In genomic region chr16:60720060-60720459, GRCh38 we compare ENCODE assay signal across 5 cellular contexts.
A peak's percentile ranks its signal among the peaks of the same experiment; 100 is the strongest.
TF ChIP-seq lines count a peak whose summit lies in the region.

No MANE protein-coding gene starts in this region.

TF ChIP-seq in HepG2, 621 proteins besides CTCF, POLR2A, EP300 and RAD21:
- TF ChIP-seq MAFK (conservative IDR thresholded peaks at IDR 0.05 in 1 of 2, IDR thresholded peaks at IDR 0.05 in 1 of 2; ENCODE audit: low read length in 2 of 2) (peak; percentile 29 to 65; a peak in 2 of 4 replicates), ZEB1 (IDR thresholded peaks at IDR 0.05; ENCODE audit: insufficient replicate concordance, low read depth) (no peak), MAFF (IDR thresholded peaks at IDR 0.05; ENCODE audit: low read depth, low read length) (peak; percentile 50)

TF ChIP-seq in A549, 52 proteins besides CTCF, POLR2A, EP300 and RAD21:
- TF ChIP-seq ZC3H11A (IDR thresholded peaks at IDR 0.05): no peak
- TF ChIP-seq NFE2L2 (conservative IDR thresholded peaks at IDR 0.05; ENCODE audit: low read length): no peak
- no peak for TF ChIP-seq PHF8 (IDR thresholded peaks at IDR 0.05; ENCODE audit: borderline replicate concordance, low read depth)
- no peak for TF ChIP-seq ZSCAN20 (CRISPR knock-in tag; IDR thresholded peaks at IDR 0.05)
- peak; percentile 2 for TF ChIP-seq MAFK (IDR thresholded peaks at IDR 0.05; ENCODE audit: partially characterized antibody)
- TF ChIP-seq CEBPB (IDR thresholded peaks at IDR 0.05): no peak
TF ChIP-seq in A549: peak in this region for 1.

TF ChIP-seq in IMR-90, 13 proteins besides CTCF, POLR2A, EP300 and RAD21:
- TF ChIP-seq MAFK (IDR thresholded peaks at IDR 0.05; ENCODE audit: low read depth, low read length) (0 out of 2 replicates have a peak, but pooled peaks have one; percentile 24), MXI1 (IDR thresholded peaks at IDR 0.05; ENCODE audit: borderline replicate concordance, low read depth, low read length) (no peak)

TF ChIP-seq in K562, 482 proteins besides CTCF, POLR2A, EP300 and RAD21:
- TF ChIP-seq KLF6 (CRISPR knock-in tag; IDR thresholded peaks at IDR 0.05; ENCODE audit: borderline replicate concordance) (no peak), ZNF316 (IDR thresholded peaks at IDR 0.05) (peak; percentile 2; the same call in 1 of the 2 replicates), PRPF4 (IDR thresholded peaks at IDR 0.05; ENCODE audit: insufficient read depth, low read depth, low read length, poor library complexity, severe bottlenecking) (no peak), TEAD2 (tag; IDR thresholded peaks at IDR 0.05) (no peak)

TF ChIP-seq in GM23338, 12 proteins besides CTCF, POLR2A, EP300 and RAD21:
- TF ChIP-seq ZNF114 (CRISPR knock-in tag; IDR thresholded peaks at IDR 0.05): no peak
- no peak for TF ChIP-seq POLR2AphosphoS5 (IDR thresholded peaks at IDR 0.05; ENCODE audit: low read depth)
- no peak for TF ChIP-seq STAT1 (IDR thresholded peaks at IDR 0.05; ENCODE audit: unreplicated experiment)
- no peak for TF ChIP-seq ZNF331 (CRISPR knock-in tag; IDR thresholded peaks at IDR 0.05; ENCODE audit: low read depth)
- no peak for TF ChIP-seq EZH2 (IDR thresholded peaks at IDR 0.05; ENCODE audit: low read depth, unreplicated experiment)
- TF ChIP-seq JUNB (IDR thresholded peaks at IDR 0.05; ENCODE audit: unreplicated experiment): no peak
